In the genomic region with DNA sequence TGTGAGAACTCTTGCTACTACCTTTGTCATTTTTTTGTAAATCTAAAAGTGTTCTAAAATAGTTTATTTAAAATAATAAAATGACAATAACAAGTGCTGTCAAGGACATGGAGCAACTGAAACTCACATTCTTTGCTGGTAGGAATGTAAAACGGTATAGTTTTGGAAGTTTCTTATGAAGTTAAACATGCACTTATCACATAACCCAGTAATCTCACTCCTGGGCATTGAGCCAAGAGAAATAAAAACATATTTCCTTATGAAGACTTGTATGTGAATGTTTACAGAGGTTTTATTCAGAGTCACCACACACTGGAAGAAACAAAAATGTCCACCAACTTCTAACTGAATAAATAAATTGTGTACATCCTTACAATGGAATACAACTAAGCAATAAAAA, we compare ENCODE assay signal across 20 cellular contexts. TPM values are rescaled to one million over a fixed set of nuclear protein-coding genes. Genes with fewer than 3 reads are reported as not detected.
"Had no signal": no experiment of that assay in that cellular context is flagged by ENCODE, and none has a peak within 500 bp of the region (broad histone marks: within the 10 kb centered on the region; RNA-seq: fewer than 3 reads in every experiment).

No MANE protein-coding gene starts in this region.

- FAIRE-seq: islet of Langerhans had no signal

- H3K4me3 ChIP-seq: coronary artery, heart left ventricle, ovary, upper lobe of right lung had no signal

- H3K36me3 Mint-ChIP-seq: activated CD4-positive, alpha-beta memory T cell treated with anti-CD3 and anti-CD28 coated beads for 36 hours had no signal

- H3K36me3 ChIP-seq: heart left ventricle, ovary, upper lobe of right lung had no signal

- H3K27me3 ChIP-seq: heart left ventricle, ovary, upper lobe of right lung had no signal

- H3K27ac Mint-ChIP-seq: activated CD4-positive, alpha-beta memory T cell treated with anti-CD3 and anti-CD28 coated beads for 36 hours; activated naive CD8-positive, alpha-beta T cell treated with anti-CD3 and anti-CD28 coated beads for 36 hours; memory B cell; stimulated activated naive CD8-positive, alpha-beta T cell treated with anti-CD3 and anti-CD28 coated beads, Interleukin-15, Interleukin-2, amounts not matched to agents 100 ng/mL and 50 ng/mL, for 24 hours had no signal

- DNase-seq: activated CD4-positive, alpha-beta memory T cell treated with anti-CD3 and anti-CD28 coated beads for 36 hours; activated gamma-delta T cell; activated naive CD8-positive, alpha-beta T cell treated with anti-CD3 and anti-CD28 coated beads for 36 hours; activated T-cell treated with anti-CD3 and anti-CD28 coated beads, Interleukin-2, amount 50 U/mL, for 48 hours; aorta; caudate nucleus; effector memory CD4-positive, alpha-beta T cell; erythroblast; heart left ventricle; ovary; stimulated activated CD4-positive, alpha-beta T cell treated with anti-CD3 and anti-CD28 coated beads, Interleukin-15, amount 100 ng/mL, for 24 hours; stimulated activated CD4-positive, alpha-beta T cell treated with anti-CD3 and anti-CD28 coated beads, Interleukin-4, amount 100 ng/mL, for 24 hours; T-helper 1 cell; upper lobe of right lung had no signal

- ATAC-seq: foreskin keratinocyte, heart left ventricle, left lobe of liver, upper lobe of right lung had no signal

- H3K9me3 Mint-ChIP-seq: activated naive CD8-positive, alpha-beta T cell treated with anti-CD3 and anti-CD28 coated beads for 36 hours had no signal

- H3K4me3 Mint-ChIP-seq: activated CD4-positive, alpha-beta memory T cell treated with anti-CD3 and anti-CD28 coated beads for 36 hours; activated naive CD8-positive, alpha-beta T cell treated with anti-CD3 and anti-CD28 coated beads for 36 hours; memory B cell; stimulated activated naive CD8-positive, alpha-beta T cell treated with anti-CD3 and anti-CD28 coated beads, Interleukin-15, Interleukin-2, amounts not matched to agents 100 ng/mL and 50 ng/mL, for 24 hours had no signal

RNA-seq across cellular contexts. Expression of a gene that starts 46.0 kb away (rescaled TPM):
- total RNA-seq: foreskin keratinocyte had no signal
